ENCODE assay signal across 9 cellular contexts in genomic region chr19:11970174-11970573, GRCh38.
"Had no signal": no experiment of that assay in that cellular context is flagged by ENCODE, and none has a peak within 500 bp of the region (broad histone marks: within the 10 kb centered on the region; RNA-seq: fewer than 3 reads in every experiment).

No MANE protein-coding gene starts in this region.

- H3K4me2 ChIP-seq: GM23338 had no signal

- DNase-seq: H9, HCEC 1CT, IMR-90, KG1 had no signal

- FAIRE-seq: H1, H54, HTR-8/SVneo, K562 had no signal

- H2AFZ ChIP-seq: GM23338 had no signal

- H3K4me3 ChIP-seq: GM23338, K562 had no signal

- ATAC-seq: GM23338, K562 had no signal
